23 cellular contexts compared by ENCODE assay signal in genomic region chrX:31661280-31661679, GRCh38.
"Had no signal": no experiment of that assay in that cellular context is flagged by ENCODE, and none has a peak within 500 bp of the region (broad histone marks: within the 10 kb centered on the region; RNA-seq: fewer than 3 reads in every experiment).

No MANE protein-coding gene starts in this region.

- H3K79me2 ChIP-seq: hepatocyte had no signal

- H3K4me1 ChIP-seq: esophagus muscularis mucosa, foreskin keratinocyte, gastroesophageal sphincter, heart left ventricle, lower lobe of right lung had no signal

- H3K4me1 Mint-ChIP-seq: immature natural killer cell, naive B cell had no signal

- H3K36me3 ChIP-seq: esophagus muscularis mucosa, gastroesophageal sphincter, heart left ventricle, lower lobe of right lung had no signal

- H2AFZ ChIP-seq: hepatocyte had no signal

- DNase-seq: dermis blood vessel endothelial cell; dorsolateral prefrontal cortex; effector CD4-positive, alpha-beta T cell; effector memory CD4-positive, alpha-beta T cell; foreskin keratinocyte; heart left ventricle; hypothalamus; immature natural killer cell; islet precursor cell; kidney; kidney glomerular epithelial cell; left ventricle myocardium superior; lower lobe of right lung; mesenchymal stem cell; mucosa of descending colon; naive B cell had no signal

- H3K9me3 ChIP-seq: esophagus muscularis mucosa, gastroesophageal sphincter, heart left ventricle, lower lobe of right lung, mucosa of descending colon had no signal

- H3K4me3 Mint-ChIP-seq: immature natural killer cell, mesothelial cell of epicardium, naive B cell had no signal

- H3K36me3 Mint-ChIP-seq: immature natural killer cell, mesothelial cell of epicardium, naive B cell had no signal

- H3K27ac ChIP-seq: coronary artery, dorsolateral prefrontal cortex, esophagus muscularis mucosa, foreskin keratinocyte, gastroesophageal sphincter, heart left ventricle, hepatocyte, lower lobe of right lung had no signal

- H3K27me3 Mint-ChIP-seq: naive B cell had no signal

- ATAC-seq: foreskin keratinocyte, gastroesophageal sphincter, left ventricle myocardium superior, lower lobe of right lung, mucosa of descending colon had no signal

- H3K27ac Mint-ChIP-seq: immature natural killer cell, mesothelial cell of epicardium had no signal

- H3K4me3 ChIP-seq: coronary artery, dorsolateral prefrontal cortex, esophagus muscularis mucosa, gastroesophageal sphincter, heart left ventricle, hepatocyte, lower lobe of right lung, mucosa of descending colon had no signal

- FAIRE-seq: endothelial cell of umbilical vein, frontal cortex had no signal

- H3K4me2 ChIP-seq: hepatocyte had no signal

- H3K27me3 ChIP-seq: esophagus muscularis mucosa, foreskin keratinocyte, gastroesophageal sphincter, heart left ventricle, hepatocyte had no signal
